8 cellular contexts compared by ENCODE assay signal in the genomic region with DNA sequence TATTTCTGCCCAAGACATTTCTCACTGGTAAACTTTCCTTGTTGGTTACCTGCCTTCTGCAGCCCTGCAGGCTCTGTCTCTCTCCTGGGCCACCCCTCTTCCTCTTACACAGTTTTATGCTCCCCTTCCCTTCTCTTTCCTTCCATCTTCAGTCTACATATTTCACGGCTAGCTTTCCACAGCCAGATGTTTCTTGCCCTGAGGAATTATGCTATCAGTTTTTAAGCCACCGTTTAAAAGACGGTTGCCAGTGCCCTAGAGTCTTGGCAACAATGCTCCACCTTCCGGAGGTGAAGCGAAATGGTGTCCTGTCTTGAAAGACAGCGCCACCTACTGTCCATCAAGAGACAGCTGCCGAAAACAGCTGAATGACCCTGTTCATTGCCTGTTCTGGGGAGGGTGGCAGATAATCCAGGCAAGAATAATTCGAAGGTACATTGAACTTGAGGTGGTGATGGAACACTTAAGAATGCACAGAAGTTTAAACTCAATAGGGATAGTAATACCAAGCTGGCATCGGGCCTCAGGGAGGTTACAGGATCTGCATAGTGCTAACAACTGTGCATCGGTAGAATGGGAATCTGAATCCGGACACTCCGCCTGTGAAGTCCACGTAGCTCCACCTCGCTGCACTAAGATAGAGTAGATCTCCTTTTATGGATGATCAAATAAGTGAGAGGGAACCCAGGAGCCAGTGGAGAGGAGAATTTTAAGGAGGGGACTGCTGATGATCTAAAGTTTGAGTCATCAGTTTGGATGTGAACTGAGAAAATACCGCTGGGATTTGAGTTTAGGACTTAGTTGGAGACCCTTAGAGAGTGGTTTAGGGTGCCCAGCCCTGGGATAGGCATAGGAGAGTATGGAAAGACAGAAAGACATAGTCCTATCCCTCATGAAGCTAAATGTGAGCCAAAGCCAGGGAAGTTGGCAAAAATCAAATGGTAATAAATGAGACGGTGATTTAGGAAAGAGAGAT. TPM values are rescaled to one million over a fixed set of nuclear protein-coding genes. Genes with fewer than 3 reads are reported as not detected.
DNase-seq lines count a peak whose midpoint lies in the region; ATAC-seq, FAIRE-seq and TF ChIP-seq lines count a peak whose summit lies in the region.

No MANE protein-coding gene starts in this region.

- in situ Hi-C loops in KBM-7 (cut with MboI; ENCODE audit: low pct_unique_long_range_greater_than_20kb, low sequenced_read_pairs) = no loop called here

- ATAC-seq in activated T-cell treated with anti-CD3 and anti-CD28 coated beads, Interleukin-2, amount 50 U/mL, for 4 hours = peak; percentile 88 to 93
- ATAC-seq in natural killer cell treated with Interleukin-12 subunit alpha and Interleukin-12 subunit beta and Interleukin-15 and Interleukin-18, amount 100 ng/mL, for 72 hours = peak; percentile 87 to 88

- no peaks in the 10 kb centered on the region for H3K9me3 Mint-ChIP-seq in activated T-cell treated with anti-CD3 and anti-CD28 coated beads, Interleukin-2, amount 50 U/mL, for 4 hours
- no peaks in the 10 kb centered on the region for H3K9me3 Mint-ChIP-seq in natural killer cell treated with Interleukin-12 subunit alpha and Interleukin-12 subunit beta and Interleukin-15 and Interleukin-18, amount 100 ng/mL, for 72 hours

- H3K4me1 Mint-ChIP-seq in activated T-cell treated with anti-CD3 and anti-CD28 coated beads, Interleukin-2, amount 50 U/mL, for 4 hours (ENCODE audit: low read depth) = peaks cover 8% of the 10 kb centered on the region
- H3K4me1 Mint-ChIP-seq in natural killer cell treated with Interleukin-12 subunit alpha and Interleukin-12 subunit beta and Interleukin-15 and Interleukin-18, amount 100 ng/mL, for 72 hours (ENCODE audit: low read depth in 2 of 2) = peaks cover 8 to 10% of the 10 kb centered on the region in 2 donors

- TF ChIP-seq POLR2A in GM12891 (IDR thresholded peaks at IDR 0.05; ENCODE audit: low read depth, low read length) = no peak

- no peak overlapping the region for H3K27ac ChIP-seq in 22Rv1

- no peaks in the 10 kb centered on the region for H3K36me3 Mint-ChIP-seq in activated T-cell treated with anti-CD3 and anti-CD28 coated beads, Interleukin-2, amount 50 U/mL, for 4 hours (ENCODE audit: insufficient read depth)
- no peaks in the 10 kb centered on the region for H3K36me3 Mint-ChIP-seq in natural killer cell treated with Interleukin-12 subunit alpha and Interleukin-12 subunit beta and Interleukin-15 and Interleukin-18, amount 100 ng/mL, for 72 hours

- FAIRE-seq in GM12891 (lab: Jason Lieb, UNC) = peak; percentile 98
- FAIRE-seq in RCC 7860 (lab: Jason Lieb, UNC) = peak; percentile 20

- no peak overlapping the region for H3K4me3 Mint-ChIP-seq in activated T-cell treated with anti-CD3 and anti-CD28 coated beads, Interleukin-2, amount 50 U/mL, for 4 hours
- no peak overlapping the region for H3K4me3 Mint-ChIP-seq in natural killer cell treated with Interleukin-12 subunit alpha and Interleukin-12 subunit beta and Interleukin-15 and Interleukin-18, amount 100 ng/mL, for 72 hours

- DNase-seq in GM12891 (ENCODE audit: insufficient read length, low spot score) (peak; percentile 66), KBM-7 (peak; percentile 81), RCC 7860 (ENCODE audit: low spot score) (peak; percentile 67), fibroblast of gingiva (ENCODE audit: low read depth) (peak; percentile 82)
- peak; percentile 55 for DNase-seq in activated T-cell treated with anti-CD3 and anti-CD28 coated beads, Interleukin-2, amount 50 U/mL, for 4 hours
- DNase-seq in natural killer cell treated with Interleukin-12 subunit alpha and Interleukin-12 subunit beta and Interleukin-15 and Interleukin-18, amount 100 ng/mL, for 72 hours (ENCODE audit: low spot score) = peak; percentile 70
- DNase-seq in stimulated activated naive CD4-positive, alpha-beta T cell (lab: John Stamatoyannopoulos, UW) = peak; percentile 19 to 83 (median 58)

- no peak overlapping the region for H3K27ac Mint-ChIP-seq in natural killer cell treated with Interleukin-12 subunit alpha and Interleukin-12 subunit beta and Interleukin-15 and Interleukin-18, amount 100 ng/mL, for 72 hours

- TF ChIP-seq CTCF in 22Rv1 (IDR thresholded peaks at IDR 0.05) = peak; percentile 99

- peaks cover 66% of the 10 kb centered on the region for H3K27me3 Mint-ChIP-seq in activated T-cell treated with anti-CD3 and anti-CD28 coated beads, Interleukin-2, amount 50 U/mL, for 4 hours (ENCODE audit: low read depth)
- H3K27me3 Mint-ChIP-seq in natural killer cell treated with Interleukin-12 subunit alpha and Interleukin-12 subunit beta and Interleukin-15 and Interleukin-18, amount 100 ng/mL, for 72 hours = peaks cover 49 to 55% of the 10 kb centered on the region in 2 donors

TF ChIP-seq in GM12891, 5 proteins besides CTCF, POLR2A, EP300 and RAD21:
- TF ChIP-seq PAX5 (IDR thresholded peaks at IDR 0.05; ENCODE audit: insufficient read depth, low read length, severe bottlenecking) (no peak), TAF1 (IDR thresholded peaks at IDR 0.05; ENCODE audit: low read depth, low read length) (no peak), POLR2AphosphoS5 (IDR thresholded peaks at IDR 0.05; ENCODE audit: low read depth, low read length) (no peak)

RNA-seq across cellular contexts. Expression of a gene that starts 4.8 kb away (rescaled TPM):
- not detected for polyA plus RNA-seq in GM12891 (2012; ENCODE audit: low read depth, missing spikeins)
- not detected for total RNA-seq in activated T-cell treated with anti-CD3 and anti-CD28 coated beads, Interleukin-2, amount 50 U/mL, for 4 hours
- total RNA-seq in natural killer cell treated with Interleukin-12 subunit alpha and Interleukin-12 subunit beta and Interleukin-15 and Interleukin-18, amount 100 ng/mL, for 72 hours = not detected

RNA-seq across cellular contexts. Expression of a gene that starts 18.3 kb away (rescaled TPM):
- polyA plus RNA-seq in GM12891 (2012; ENCODE audit: low read depth, missing spikeins) = 0.14 TPM
- not detected for total RNA-seq in activated T-cell treated with anti-CD3 and anti-CD28 coated beads, Interleukin-2, amount 50 U/mL, for 4 hours
- total RNA-seq in natural killer cell treated with Interleukin-12 subunit alpha and Interleukin-12 subunit beta and Interleukin-15 and Interleukin-18, amount 100 ng/mL, for 72 hours = not detected

RNA-seq across cellular contexts. Expression of a gene that starts 29.8 kb away (rescaled TPM):
- not detected for polyA plus RNA-seq in GM12891 (2012; ENCODE audit: low read depth, missing spikeins)
- total RNA-seq in activated T-cell treated with anti-CD3 and anti-CD28 coated beads, Interleukin-2, amount 50 U/mL, for 4 hours = not detected
- not detected for total RNA-seq in natural killer cell treated with Interleukin-12 subunit alpha and Interleukin-12 subunit beta and Interleukin-15 and Interleukin-18, amount 100 ng/mL, for 72 hours

RNA-seq across cellular contexts. Expression of a gene that starts 32.2 kb away (rescaled TPM):
- not detected for polyA plus RNA-seq in GM12891 (2012; ENCODE audit: low read depth, missing spikeins)
- total RNA-seq in activated T-cell treated with anti-CD3 and anti-CD28 coated beads, Interleukin-2, amount 50 U/mL, for 4 hours = under 1 TPM in 1 of 3 donors, not detected in 2; 0.15 TPM
- under 1 TPM in 1 of 2 donors, not detected in 1; 0.20 TPM for total RNA-seq in natural killer cell treated with Interleukin-12 subunit alpha and Interleukin-12 subunit beta and Interleukin-15 and Interleukin-18, amount 100 ng/mL, for 72 hours

RNA-seq across cellular contexts. Expression of a gene that starts 55.6 kb away (rescaled TPM):
- 0.14 TPM for polyA plus RNA-seq in GM12891 (2012; ENCODE audit: low read depth, missing spikeins)
- not detected for total RNA-seq in activated T-cell treated with anti-CD3 and anti-CD28 coated beads, Interleukin-2, amount 50 U/mL, for 4 hours
- not detected for total RNA-seq in natural killer cell treated with Interleukin-12 subunit alpha and Interleukin-12 subunit beta and Interleukin-15 and Interleukin-18, amount 100 ng/mL, for 72 hours
